In genomic region chr4:86551387-86551786, GRCh38 we compare ENCODE assay signal across 40 cellular contexts.
"Had no signal": no experiment of that assay in that cellular context is flagged by ENCODE, and none has a peak within 500 bp of the region (broad histone marks: within the 10 kb centered on the region; RNA-seq: fewer than 3 reads in every experiment).

No MANE protein-coding gene starts in this region.

- H3K27ac Mint-ChIP-seq: activated naive CD4-positive, alpha-beta T cell treated with anti-CD3 and anti-CD28 coated beads for 36 hours; activated naive CD4-positive, alpha-beta T cell treated with anti-CD3 and anti-CD28 coated beads, Interleukin-2, amount 10 ng/mL, durations not matched to agents 7 days and 5 days; activated naive CD4-positive, alpha-beta T cell treated with anti-CD3 and anti-CD28 coated beads, Interleukin-2, amount 50 U/mL, for 24 hours; activated naive CD8-positive, alpha-beta T cell; activated naive CD8-positive, alpha-beta T cell treated with anti-CD3 and anti-CD28 coated beads for 36 hours; activated naive CD8-positive, alpha-beta T cell treated with anti-CD3 and anti-CD28 coated beads, Interleukin-2, amount 10 ng/mL, durations not matched to agents 7 days and 5 days; activated naive CD8-positive, alpha-beta T cell treated with anti-CD3 and anti-CD28 coated beads, Interleukin-2, amount 50 U/mL, for 24 hours; activated T-cell treated with anti-CD3 and anti-CD28 coated beads, Interleukin-2, amount 50 U/mL, for 24 hours; activated T-cell treated with anti-CD3 and anti-CD28 coated beads, Interleukin-2, amount 50 U/mL, for 72 hours; activated T-helper 1 cell treated with anti-CD3 and anti-CD28 coated beads, Interleukin-12 subunit alpha, Interleukin-12 subunit beta, Interleukin-2, Interleukin-4 antibody, amounts not matched to agents 30 ng/mL and 10 ng/mL and 1 ng/mL, durations not matched to agents 14 hours and 24 hours and 36 hours; activated T-helper 17 cell treated with anti-CD3 and anti-CD28 coated beads, Interleukin-2, amount 50 U/mL, for 72 hours; activated T-helper 2 cell treated with anti-CD3 and anti-CD28 coated beads, Interferon-gamma antibody, Interleukin-2, Interleukin-4, amounts not matched to agents 10 μg/mL and 5 μg/mL and 100 μg/mL, durations not matched to agents 14 hours and 24 hours and 36 hours; brain had no signal

- H3K4me3 Mint-ChIP-seq: activated naive CD4-positive, alpha-beta T cell treated with anti-CD3 and anti-CD28 coated beads for 36 hours; activated naive CD4-positive, alpha-beta T cell treated with anti-CD3 and anti-CD28 coated beads, Interleukin-2, amount 10 ng/mL, durations not matched to agents 7 days and 5 days; activated naive CD4-positive, alpha-beta T cell treated with anti-CD3 and anti-CD28 coated beads, Interleukin-2, amount 50 U/mL, for 24 hours; activated naive CD8-positive, alpha-beta T cell; activated naive CD8-positive, alpha-beta T cell treated with anti-CD3 and anti-CD28 coated beads for 36 hours; activated naive CD8-positive, alpha-beta T cell treated with anti-CD3 and anti-CD28 coated beads, Interleukin-2, amount 10 ng/mL, durations not matched to agents 7 days and 5 days; activated naive CD8-positive, alpha-beta T cell treated with anti-CD3 and anti-CD28 coated beads, Interleukin-2, amount 50 U/mL, for 24 hours; activated T-cell treated with anti-CD3 and anti-CD28 coated beads, Interleukin-2, amount 50 U/mL, for 24 hours; activated T-cell treated with anti-CD3 and anti-CD28 coated beads, Interleukin-2, amount 50 U/mL, for 4 hours; activated T-cell treated with anti-CD3 and anti-CD28 coated beads, Interleukin-2, amount 50 U/mL, for 72 hours; activated T-helper 1 cell treated with anti-CD3 and anti-CD28 coated beads, Interleukin-12 subunit alpha, Interleukin-12 subunit beta, Interleukin-2, Interleukin-4 antibody, amounts not matched to agents 30 ng/mL and 10 ng/mL and 1 ng/mL, durations not matched to agents 14 hours and 24 hours and 36 hours; activated T-helper 17 cell treated with anti-CD3 and anti-CD28 coated beads, Interleukin-2, amount 50 U/mL, for 72 hours; brain; central memory CD8-positive, alpha-beta T cell had no signal

- H3K27ac ChIP-seq: adrenal gland, ascending aorta, body of pancreas, brain microvascular endothelial cell, breast epithelium, cardiac muscle cell had no signal

- H3K36me3 Mint-ChIP-seq: activated naive CD4-positive, alpha-beta T cell treated with anti-CD3 and anti-CD28 coated beads, Interleukin-2, amount 10 ng/mL, durations not matched to agents 7 days and 5 days; activated naive CD4-positive, alpha-beta T cell treated with anti-CD3 and anti-CD28 coated beads, Interleukin-2, amount 50 U/mL, for 24 hours; activated naive CD4-positive, alpha-beta T cell treated with anti-CD3 and anti-CD28 coated beads, Interleukin-2, amount 50 U/mL, for 72 hours; activated naive CD8-positive, alpha-beta T cell; activated naive CD8-positive, alpha-beta T cell treated with anti-CD3 and anti-CD28 coated beads for 36 hours; activated naive CD8-positive, alpha-beta T cell treated with anti-CD3 and anti-CD28 coated beads, Interleukin-2, amount 10 ng/mL, durations not matched to agents 7 days and 5 days had no signal

- H3K9me3 Mint-ChIP-seq: activated naive CD4-positive, alpha-beta T cell treated with anti-CD3 and anti-CD28 coated beads, Interleukin-2, amount 50 U/mL, for 24 hours; activated naive CD4-positive, alpha-beta T cell treated with anti-CD3 and anti-CD28 coated beads, Interleukin-2, amount 50 U/mL, for 72 hours; activated naive CD8-positive, alpha-beta T cell treated with anti-CD3 and anti-CD28 coated beads for 36 hours; activated naive CD8-positive, alpha-beta T cell treated with anti-CD3 and anti-CD28 coated beads, Interleukin-2, amount 10 ng/mL, durations not matched to agents 7 days and 5 days; activated naive CD8-positive, alpha-beta T cell treated with anti-CD3 and anti-CD28 coated beads, Interleukin-2, amount 50 U/mL, for 24 hours; activated T-cell treated with anti-CD3 and anti-CD28 coated beads, Interleukin-2, amount 50 U/mL, for 24 hours; activated T-cell treated with anti-CD3 and anti-CD28 coated beads, Interleukin-2, amount 50 U/mL, for 4 hours; activated T-cell treated with anti-CD3 and anti-CD28 coated beads, Interleukin-2, amount 50 U/mL, for 72 hours; activated T-helper 1 cell treated with anti-CD3 and anti-CD28 coated beads, Interleukin-12 subunit alpha, Interleukin-12 subunit beta, Interleukin-2, Interleukin-4 antibody, amounts not matched to agents 30 ng/mL and 10 ng/mL and 1 ng/mL, durations not matched to agents 14 hours and 24 hours and 36 hours; activated T-helper 17 cell treated with anti-CD3 and anti-CD28 coated beads, Interleukin-2, amount 50 U/mL, for 72 hours; activated T-helper 2 cell treated with anti-CD3 and anti-CD28 coated beads, Interferon-gamma antibody, Interleukin-2, Interleukin-4, amounts not matched to agents 10 μg/mL and 5 μg/mL and 100 μg/mL, durations not matched to agents 14 hours and 24 hours and 36 hours had no signal

- H3K36me3 ChIP-seq: adrenal gland, ascending aorta, brain microvascular endothelial cell, breast epithelium, cardiac muscle cell had no signal

- H3K27me3 ChIP-seq: adrenal gland, ascending aorta, body of pancreas, brain microvascular endothelial cell, breast epithelium, cardiac muscle cell had no signal

- H3K4me1 ChIP-seq: adrenal gland, ascending aorta, body of pancreas, breast epithelium had no signal

- FAIRE-seq: astrocyte, bronchial epithelial cell had no signal

- H3K9me3 ChIP-seq: adrenal gland, ascending aorta, body of pancreas, breast epithelium had no signal

- DNase-seq: activated effector memory CD4-positive, alpha-beta T cell treated with anti-CD3 and anti-CD28 coated beads, Interleukin-2, amount 50 U/mL, for 16 hours; activated effector memory CD4-positive, alpha-beta T cell treated with Interleukin-2 at 50 U/mL for 16 hours; activated gamma-delta T cell; activated gamma-delta T cell treated with Interleukin-2 at 50 U/mL for 16 hours; activated naive CD4-positive, alpha-beta T cell; activated naive CD4-positive, alpha-beta T cell treated with anti-CD3 and anti-CD28 coated beads for 36 hours; activated naive CD4-positive, alpha-beta T cell treated with anti-CD3 and anti-CD28 coated beads, Interleukin-2, amount 10 ng/mL, durations not matched to agents 7 days and 5 days; activated naive CD4-positive, alpha-beta T cell treated with anti-CD3 and anti-CD28 coated beads, Interleukin-2, amount 50 U/mL, for 16 hours; activated naive CD4-positive, alpha-beta T cell treated with Interleukin-2 at 50 U/mL for 16 hours; activated naive CD8-positive, alpha-beta T cell treated with anti-CD3 and anti-CD28 coated beads for 36 hours; activated naive CD8-positive, alpha-beta T cell treated with anti-CD3 and anti-CD28 coated beads, Interleukin-2, amount 10 ng/mL, durations not matched to agents 7 days and 5 days; activated naive CD8-positive, alpha-beta T cell treated with anti-CD3 and anti-CD28 coated beads, Interleukin-2, amount 50 U/mL, for 24 hours; activated T-cell treated with anti-CD3 and anti-CD28 coated beads, Interleukin-2, amount 50 U/mL, for 1 hour; activated T-cell treated with anti-CD3 and anti-CD28 coated beads, Interleukin-2, amount 50 U/mL, for 24 hours; activated T-cell treated with anti-CD3 and anti-CD28 coated beads, Interleukin-2, amount 50 U/mL, for 4 hours; activated T-cell treated with anti-CD3 and anti-CD28 coated beads, Interleukin-2, amount 50 U/mL, for 48 hours; activated T-cell treated with anti-CD3 and anti-CD28 coated beads, Interleukin-2, amount 50 U/mL, for 72 hours; adrenal gland; amniotic stem cell; amygdala; anterior cingulate cortex; aorta; body of pancreas; brain microvascular endothelial cell; caudate nucleus; central memory CD4-positive, alpha-beta T cell; cerebellar nuclear complex had no signal

- ATAC-seq: activated naive CD4-positive, alpha-beta T cell treated with anti-CD3 and anti-CD28 coated beads, Interleukin-2, amount 50 U/mL, for 72 hours; activated naive CD8-positive, alpha-beta T cell treated with anti-CD3 and anti-CD28 coated beads, Interleukin-2, amount 50 U/mL, for 24 hours; activated T-cell treated with anti-CD3 and anti-CD28 coated beads, Interleukin-2, amount 50 U/mL, for 4 hours; activated T-cell treated with anti-CD3 and anti-CD28 coated beads, Interleukin-2, amount 50 U/mL, for 72 hours; activated T-helper 17 cell treated with anti-CD3 and anti-CD28 coated beads, Interleukin-2, amount 50 U/mL, for 72 hours; body of pancreas had no signal

- H3K27me3 Mint-ChIP-seq: activated naive CD4-positive, alpha-beta T cell treated with anti-CD3 and anti-CD28 coated beads, Interleukin-2, amount 50 U/mL, for 24 hours; activated naive CD8-positive, alpha-beta T cell; activated T-cell treated with anti-CD3 and anti-CD28 coated beads, Interleukin-2, amount 50 U/mL, for 24 hours; activated T-helper 17 cell treated with anti-CD3 and anti-CD28 coated beads, Interleukin-2, amount 50 U/mL, for 72 hours; brain; central memory CD8-positive, alpha-beta T cell had no signal

- H3K4me1 Mint-ChIP-seq: activated naive CD4-positive, alpha-beta T cell treated with anti-CD3 and anti-CD28 coated beads, Interleukin-2, amount 50 U/mL, for 24 hours; activated naive CD8-positive, alpha-beta T cell treated with anti-CD3 and anti-CD28 coated beads for 36 hours; activated naive CD8-positive, alpha-beta T cell treated with anti-CD3 and anti-CD28 coated beads, Interleukin-2, amount 50 U/mL, for 24 hours; brain; central memory CD8-positive, alpha-beta T cell had no signal

- H3K4me3 ChIP-seq: adrenal gland, ascending aorta, body of pancreas, breast epithelium, cardiac muscle cell had no signal
